ENCODE assay signal across 8 cellular contexts in the genomic region with DNA sequence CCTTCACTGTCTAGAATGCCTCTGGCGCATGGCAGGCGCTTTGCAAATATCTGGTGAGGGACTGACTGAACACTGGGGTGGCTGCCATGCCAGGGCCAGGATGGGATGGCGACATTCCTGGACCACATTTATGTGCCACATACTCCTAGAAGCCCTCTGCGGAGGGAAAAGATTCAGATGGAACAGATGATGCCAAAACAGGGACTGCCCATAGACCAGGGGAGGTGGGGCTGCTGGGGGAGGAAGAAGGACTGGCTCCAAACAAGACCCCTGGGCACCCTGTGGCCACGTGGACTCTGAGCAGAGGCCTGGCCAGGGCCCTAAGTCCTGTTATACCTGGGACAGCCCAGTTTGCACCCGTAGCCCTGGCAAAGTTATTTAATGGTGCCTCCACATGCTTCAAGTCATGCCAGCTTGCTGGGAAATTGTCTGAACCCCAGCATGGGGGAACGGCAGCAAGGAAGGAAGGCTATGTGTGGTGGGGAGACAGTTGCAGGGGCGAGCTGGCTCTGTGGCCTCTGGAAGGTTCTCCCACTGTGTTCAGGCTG. TPM values are rescaled to one million over a fixed set of nuclear protein-coding genes. Genes with fewer than 3 reads are reported as not detected.
"Had no signal": no experiment of that assay in that cellular context is flagged by ENCODE, and none has a peak within 500 bp of the region (broad histone marks: within the 10 kb centered on the region; RNA-seq: fewer than 3 reads in every experiment).

No MANE protein-coding gene starts in this region.

- H3K4me3 ChIP-seq: GM23248, K562 had no signal

- H3K27ac Mint-ChIP-seq: H9 had no signal

- ATAC-seq: K562 had no signal

- H3K9me3 Mint-ChIP-seq: H9 had no signal

- DNase-seq: GM23248, GOT3, H9, HCEC 1CT, KG1 had no signal

- H3K27ac ChIP-seq: GM23248 had no signal

- FAIRE-seq: H54, HTR-8/SVneo, K562 had no signal

- H3K4me3 Mint-ChIP-seq: H9 had no signal

- H3K9ac ChIP-seq: GM23248 had no signal

- H2AFZ ChIP-seq: GM23248 had no signal

RNA-seq across cellular contexts. Expression of a gene that starts 44.1 kb away (rescaled TPM):
- total RNA-seq: GM23248, H9, K562 had no signal
- polyA plus RNA-seq: GM23248, K562 had no signal
